ENCODE assay signal across 12 cellular contexts in genomic region chr1:54291276-54292014, GRCh38.
DNase-seq lines count a peak whose midpoint lies in the region; ATAC-seq and TF ChIP-seq lines count a peak whose summit lies in the region.
"Had no signal": no experiment of that assay in that cellular context is flagged by ENCODE, and none has a peak within 500 bp of the region (broad histone marks: within the 10 kb centered on the region; RNA-seq: fewer than 3 reads in every experiment).

No MANE protein-coding gene starts in this region.

- no peak overlapping the region for H3K9ac ChIP-seq in DND-41 (ENCODE audit: low read depth, low read length)

- H3K4me1 ChIP-seq in DND-41 (ENCODE audit: insufficient read depth, low read length) (peaks cover 36% of the 10 kb centered on the region), sigmoid colon (peaks cover 0 to 94% (median 83%) of the 10 kb centered on the region in 4 donors)

- H3K9me3 ChIP-seq in DND-41 (ENCODE audit: insufficient read depth, low read length, severe bottlenecking): no peaks in the 10 kb centered on the region
- no peaks in the 10 kb centered on the region for H3K9me3 ChIP-seq in sigmoid colon

- peak overlapping the region; percentile 7 for H3K27ac ChIP-seq in DND-41 (ENCODE audit: low read length)
- H3K27ac ChIP-seq in dorsolateral prefrontal cortex: peak overlapping the region in 58 of 59 donors; percentile 28 to 93 (median 74)
- H3K27ac ChIP-seq in sigmoid colon: peak overlapping the region; percentile 66 to 74 (median 71)

- no peak for TF ChIP-seq EP300 in sigmoid colon (IDR thresholded peaks at IDR 0.05)

- peaks cover 48% of the 10 kb centered on the region for H4K20me1 ChIP-seq in DND-41 (ENCODE audit: insufficient read depth, low read length)

- TF ChIP-seq CTCF in DND-41 (IDR thresholded peaks at IDR 0.05; ENCODE audit: borderline replicate concordance, extremely low read depth, low read length, poor library complexity, severe bottlenecking) (no peak), dorsolateral prefrontal cortex (IDR thresholded peaks at IDR 0.05 in 54 of 56, conservative IDR thresholded peaks at IDR 0.05 in 2 of 56; ENCODE audit: low read depth in 1 of 56, partially characterized antibody in 56 of 56) (no peak), sigmoid colon (IDR thresholded peaks at IDR 0.05) (no peak)

- H3K36me3 ChIP-seq in DND-41 (ENCODE audit: insufficient read depth, low read length): no peaks in the 10 kb centered on the region
- H3K36me3 ChIP-seq in sigmoid colon: no peaks in the 10 kb centered on the region

- H2AFZ ChIP-seq in DND-41 (ENCODE audit: low read depth, low read length): no peak overlapping the region

- intact Hi-C loops in dorsolateral prefrontal cortex (cut with DNase I) (no loop called here), sigmoid colon (cut with DNase I) (no loop called here)

- DNase-seq in DND-41 (no peak), NCI-H446 treated with DMSO at 0.1 percent for 48 hours (lab: John Stamatoyannopoulos, UW) (peak; percentile 72), dorsolateral prefrontal cortex (no peak), sigmoid colon (no peak), NCI-H187 treated with DMSO at 0.1 percent for 48 hours (lab: John Stamatoyannopoulos, UW) (no peak), GF-D8 (lab: John Stamatoyannopoulos, UW) (no peak), GM19238 (ENCODE audit: insufficient read length, low spot score) (no peak)
- DNase-seq: effector memory CD4-positive, alpha-beta T cell; NCI-H1048; T-helper 9 cell had no signal

- H3K4me2 ChIP-seq in DND-41 (ENCODE audit: insufficient read depth, low read length): no peak overlapping the region

- ATAC-seq in DND-41 (ENCODE audit: insufficient read depth, low read depth) (no peak), HG02884 (IDR thresholded peaks at IDR 0.05; ENCODE audit: unreplicated experiment) (no peak)

- 76 to 84% methylated on average over 20 of the region's 20 CpGs for WGBS in sigmoid colon, 2 donors

- no peak overlapping the region for H3K4me3 ChIP-seq in DND-41 (ENCODE audit: low read depth in 1 of 2, low read length in 2 of 2)
- H3K4me3 ChIP-seq in dorsolateral prefrontal cortex: no peak overlapping the region
- H3K4me3 ChIP-seq in sigmoid colon: no peak overlapping the region
- H3K4me3 ChIP-seq: lung had no signal

- peaks cover 96% of the 10 kb centered on the region for H3K79me2 ChIP-seq in DND-41 (ENCODE audit: insufficient read depth, low read length)

- no peaks in the 10 kb centered on the region for H3K27me3 ChIP-seq in DND-41 (ENCODE audit: insufficient read depth, low read length, poor library complexity)
- H3K27me3 ChIP-seq in dorsolateral prefrontal cortex: no peaks in the 10 kb centered on the region
- no peaks in the 10 kb centered on the region for H3K27me3 ChIP-seq in sigmoid colon

- TF ChIP-seq POLR2A in sigmoid colon (IDR thresholded peaks at IDR 0.05): no peak

Comparison
In these comparisons a context has a peak if more than half of its experiments do, and no peak if none do; other contexts are left out.
1. H3K27ac ChIP-seq: peak in every context shown above with its lines; median percentile 74 in dorsolateral prefrontal cortex; 71 in sigmoid colon; 7 in DND-41.